In genomic region chr6:79782775-79783174, GRCh38 we compare ENCODE assay signal across 21 cellular contexts.
"Had no signal": no experiment of that assay in that cellular context is flagged by ENCODE, and none has a peak within 500 bp of the region (broad histone marks: within the 10 kb centered on the region; RNA-seq: fewer than 3 reads in every experiment).

No MANE protein-coding gene starts in this region.

- DNase-seq: activated CD4-positive, alpha-beta T cell treated with anti-CD3 and anti-CD28 coated beads, Interleukin-2, amount 10 ng/mL, durations not matched to agents 24 days and 14 days; activated CD4-positive, CD25-positive, alpha-beta regulatory T cell; activated CD8-positive, alpha-beta memory T cell treated with anti-CD3 and anti-CD28 coated beads for 24 hours; activated gamma-delta T cell; amniotic stem cell; endodermal cell; heart right ventricle; islet precursor cell; left cardiac atrium; nephron progenitor cell; pancreas; psoas muscle; stimulated activated CD4-positive, alpha-beta T cell treated with anti-CD3 and anti-CD28 coated beads, Interleukin-4, amount 100 ng/mL, for 24 hours; tibial artery had no signal

- H3K4me3 Mint-ChIP-seq: activated CD4-positive, alpha-beta T cell treated with anti-CD3 and anti-CD28 coated beads, Interleukin-2, amount 10 ng/mL, durations not matched to agents 24 days and 14 days; activated naive CD4-positive, alpha-beta T cell treated with anti-CD3 and anti-CD28 coated beads, Interleukin-2, amount 50 U/mL, for 24 hours; endodermal cell; memory B cell; nephron progenitor cell; stimulated activated naive CD8-positive, alpha-beta T cell treated with anti-CD3 and anti-CD28 coated beads, Interleukin-15, Interleukin-2, amounts not matched to agents 100 ng/mL and 50 ng/mL, for 24 hours; T-helper 1 cell treated with Interleukin-12 subunit alpha and Interleukin-12 subunit beta and Interleukin-4 antibody, amounts not matched to agents 30 μg/mL and 1 μg/mL, for 36 hours had no signal

- H3K4me3 ChIP-seq: breast epithelium, coronary artery, heart right ventricle, pancreas, psoas muscle, right atrium auricular region, tibial artery had no signal

- ATAC-seq: heart right ventricle, left cardiac atrium, pancreas, psoas muscle had no signal

- H3K4me1 Mint-ChIP-seq: endodermal cell, memory B cell had no signal

- H3K36me3 Mint-ChIP-seq: activated naive CD4-positive, alpha-beta T cell treated with anti-CD3 and anti-CD28 coated beads, Interleukin-2, amount 50 U/mL, for 24 hours; memory B cell had no signal

- H3K9me3 Mint-ChIP-seq: activated CD4-positive, alpha-beta T cell treated with anti-CD3 and anti-CD28 coated beads, Interleukin-2, amount 10 ng/mL, durations not matched to agents 24 days and 14 days; activated naive CD4-positive, alpha-beta T cell treated with anti-CD3 and anti-CD28 coated beads, Interleukin-2, amount 50 U/mL, for 24 hours; endodermal cell; memory B cell; nephron progenitor cell; stimulated activated naive CD8-positive, alpha-beta T cell treated with anti-CD3 and anti-CD28 coated beads, Interleukin-15, Interleukin-2, amounts not matched to agents 100 ng/mL and 50 ng/mL, for 24 hours; T-helper 1 cell treated with Interleukin-12 subunit alpha and Interleukin-12 subunit beta and Interleukin-4 antibody, amounts not matched to agents 30 μg/mL and 1 μg/mL, for 36 hours had no signal

- H3K27ac Mint-ChIP-seq: activated CD4-positive, alpha-beta T cell treated with anti-CD3 and anti-CD28 coated beads, Interleukin-2, amount 10 ng/mL, durations not matched to agents 24 days and 14 days; activated naive CD4-positive, alpha-beta T cell treated with anti-CD3 and anti-CD28 coated beads, Interleukin-2, amount 50 U/mL, for 24 hours; endodermal cell; memory B cell; nephron progenitor cell; stimulated activated naive CD8-positive, alpha-beta T cell treated with anti-CD3 and anti-CD28 coated beads, Interleukin-15, Interleukin-2, amounts not matched to agents 100 ng/mL and 50 ng/mL, for 24 hours; T-helper 1 cell treated with Interleukin-12 subunit alpha and Interleukin-12 subunit beta and Interleukin-4 antibody, amounts not matched to agents 30 μg/mL and 1 μg/mL, for 36 hours had no signal

- H3K27me3 Mint-ChIP-seq: stimulated activated naive CD8-positive, alpha-beta T cell treated with anti-CD3 and anti-CD28 coated beads, Interleukin-15, Interleukin-2, amounts not matched to agents 100 ng/mL and 50 ng/mL, for 24 hours had no signal
